Comparison of ENCODE assay signal across 8 cellular contexts in genomic region chr12:12812605-12813119, GRCh38. TPM values are rescaled to one million over a fixed set of nuclear protein-coding genes. Genes with fewer than 3 reads are reported as not detected.
DNase-seq lines count a peak whose midpoint lies in the region; ATAC-seq and TF ChIP-seq lines count a peak whose summit lies in the region.
"Had no signal": no experiment of that assay in that cellular context is flagged by ENCODE, and none has a peak within 500 bp of the region (broad histone marks: within the 10 kb centered on the region; RNA-seq: fewer than 3 reads in every experiment).

No MANE protein-coding gene starts in this region.

- DNase-seq in GM23338 (ENCODE audit: low spot score) (no peak), RWPE1 (ENCODE audit: low spot score) (no peak), epithelial cell of proximal tubule (ENCODE audit: low read depth) (no peak), sigmoid colon (no peak), SK-N-DZ (ENCODE audit: low spot score) (no peak)
- DNase-seq in activated effector memory CD4-positive, alpha-beta T cell treated with Interleukin-2 at 50 U/mL for 16 hours, result no peak
- DNase-seq in stimulated activated CD4-positive, alpha-beta T cell treated with anti-CD3 and anti-CD28 coated beads, Interleukin-2, amount 100 ng/mL, for 24 hours, result no peak

- H3K36me3 ChIP-seq in GM23338 (ENCODE audit: insufficient read depth), result peaks cover 6% of the 10 kb centered on the region; the same call in 1 of the 2 replicates
- H3K36me3 ChIP-seq in sigmoid colon, result peaks cover 0 to 9% (median 0%) of the 10 kb centered on the region in 4 donors

- H3K27ac Mint-ChIP-seq in GM23338, result no peak overlapping the region

- POLR2A ChIA-PET in RWPE1 (lab: Yijun Ruan, JAX; ENCODE audit: low non-redundant PET), result interaction anchor here (1.1 kb wide), 1 partner anchor 10 kb away, joined by 3 read pairs; no protein-coding TSS in a partner anchor

- H2AFZ ChIP-seq in GM23338, result peak overlapping the region; percentile 77

- H4K20me1 ChIP-seq in GM23338 (replicated peaks; ENCODE audit: insufficient read depth), result peaks cover 12% of the 10 kb centered on the region

- peak overlapping the region; percentile 45; the same call in 1 of the 2 replicates for H3K4me2 ChIP-seq in GM23338

- TF ChIP-seq POLR2A in sigmoid colon (IDR thresholded peaks at IDR 0.05), result no peak

- H3K9me3 Mint-ChIP-seq in GM23338, result no peaks in the 10 kb centered on the region

- peak in 1 of 2 experiments; percentile 3; a peak in 1 of 4 replicates for TF ChIP-seq CTCF in GM23338 (conservative IDR thresholded peaks at IDR 0.05; ENCODE audit: low read depth in 2 of 2)
- TF ChIP-seq CTCF in RWPE1 (conservative IDR thresholded peaks at IDR 0.05; ENCODE audit: low read depth), result no peak
- TF ChIP-seq CTCF in epithelial cell of proximal tubule (conservative IDR thresholded peaks at IDR 0.05; ENCODE audit: low read depth, low read length), result no peak
- no peak for TF ChIP-seq CTCF in sigmoid colon (IDR thresholded peaks at IDR 0.05)

- peaks cover 15% of the 10 kb centered on the region for H3K36me3 Mint-ChIP-seq in GM23338 (ENCODE audit: low read depth)

- H3K4me3 ChIP-seq in GM23338 (peak overlapping the region; percentile 91; the same call in 1 of the 2 replicates), epithelial cell of proximal tubule (ENCODE audit: low read depth, low read length) (peak overlapping the region; percentile 91), sigmoid colon (peak overlapping the region in 1 of 4 donors; percentile 79)

- H3K27ac ChIP-seq in GM23338 (ENCODE audit: low read depth) (no peak overlapping the region), RWPE1 (peak overlapping the region; percentile 62; the same call in 1 of the 2 replicates), sigmoid colon (peak overlapping the region; percentile 66 to 83 (median 80))

- peaks cover 45% of the 10 kb centered on the region for H3K79me2 ChIP-seq in GM23338 (replicated peaks; ENCODE audit: insufficient read depth)

- no peaks in the 10 kb centered on the region for H3F3A ChIP-seq in GM23338 (replicated peaks; ENCODE audit: low read depth)

- H3K27me3 Mint-ChIP-seq in GM23338 (ENCODE audit: insufficient read depth, low read depth, poor library complexity), result peaks cover 1% of the 10 kb centered on the region

- CTCF ChIA-PET in RWPE1 (lab: Yijun Ruan, JAX), result interaction anchor here (0.6 to 1.0 kb wide), 3 partner anchors 20 to 24 kb away, joined by 3 read pairs; no protein-coding TSS in a partner anchor

- no peak for TF ChIP-seq EP300 in sigmoid colon (IDR thresholded peaks at IDR 0.05)

- peak; percentile 38 for ATAC-seq in GM23338

- no peaks in the 10 kb centered on the region for H3K9me3 ChIP-seq in sigmoid colon
- H3K9me3 ChIP-seq: left lung had no signal

- no peaks in the 10 kb centered on the region for H3K9me2 ChIP-seq in GM23338 (ENCODE audit: insufficient read depth)

- H3K4me1 Mint-ChIP-seq in GM23338, result peaks cover 10% of the 10 kb centered on the region

- intact Hi-C loops in sigmoid colon (cut with DNase I), result loop anchor here (1.0 to 10.0 kb wide), 3 partner anchors 24 to 192 kb away; partner anchors contain the start of genes GPRC5A and HEBP1

- WGBS in sigmoid colon, 2 donors, result 61 to 71% methylated on average over 14 of the region's 14 CpGs

- H3K4me3 Mint-ChIP-seq in GM23338, result peak overlapping the region; percentile 96

- H3K4me1 ChIP-seq in GM23338 (ENCODE audit: insufficient read depth) (peaks cover 9% of the 10 kb centered on the region), sigmoid colon (peaks cover 0 to 39% (median 33%) of the 10 kb centered on the region in 4 donors)

- H3K27me3 ChIP-seq in GM23338 (ENCODE audit: insufficient read depth) (no peaks in the 10 kb centered on the region), sigmoid colon (no peaks in the 10 kb centered on the region)
- H3K27me3 ChIP-seq: left lung had no signal

TF ChIP-seq in GM23338, 12 proteins besides CTCF, POLR2A, EP300 and RAD21 (continues in another document):
- TF ChIP-seq ZNF331 (CRISPR knock-in tag; IDR thresholded peaks at IDR 0.05; ENCODE audit: low read depth) (no peak), CREB1 (CRISPR knock-in tag; IDR thresholded peaks at IDR 0.05; ENCODE audit: low read depth) (no peak), ZNF462 (CRISPR knock-in tag; IDR thresholded peaks at IDR 0.05) (no peak), ZNF114 (CRISPR knock-in tag; IDR thresholded peaks at IDR 0.05) (no peak), POLR2AphosphoS5 (IDR thresholded peaks at IDR 0.05; ENCODE audit: low read depth) (no peak)
- TF ChIP-seq, protein P1, sequence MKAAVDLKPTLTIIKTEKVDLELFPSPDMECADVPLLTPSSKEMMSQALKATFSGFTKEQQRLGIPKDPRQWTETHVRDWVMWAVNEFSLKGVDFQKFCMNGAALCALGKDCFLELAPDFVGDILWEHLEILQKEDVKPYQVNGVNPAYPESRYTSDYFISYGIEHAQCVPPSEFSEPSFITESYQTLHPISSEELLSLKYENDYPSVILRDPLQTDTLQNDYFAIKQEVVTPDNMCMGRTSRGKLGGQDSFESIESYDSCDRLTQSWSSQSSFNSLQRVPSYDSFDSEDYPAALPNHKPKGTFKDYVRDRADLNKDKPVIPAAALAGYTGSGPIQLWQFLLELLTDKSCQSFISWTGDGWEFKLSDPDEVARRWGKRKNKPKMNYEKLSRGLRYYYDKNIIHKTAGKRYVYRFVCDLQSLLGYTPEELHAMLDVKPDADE (IDR thresholded peaks at IDR 0.05), result no peak

RNA-seq across cellular contexts. Expression of gene DDX47, which starts 0.5 kb away (rescaled TPM):
- total RNA-seq in GM23338 (2014; rRNA removed; shearing (Covaris generic)), result 90.8 and 98.0 TPM in 2 replicates
- polyA plus RNA-seq in GM23338 (2016; fragmentation: Nextera tagmentation; extraction: Ambion mirVana), result 41.6 and 54.0 TPM in 2 replicates
- 106 and 110 TPM in 2 replicates for total RNA-seq in epithelial cell of proximal tubule
- total RNA-seq in sigmoid colon, result 10 to 100 TPM; 42.9 to 56.9 (median 49.7) TPM
- 10 to 100 TPM; 22.8 to 33.3 (median 26.1) TPM for polyA plus RNA-seq in sigmoid colon
- polyA plus RNA-seq in SK-N-DZ (2014; cell fraction: cytosol; rRNA removed), result 105 and 130 TPM in 2 replicates
- polyA plus RNA-seq in SK-N-DZ (2014; cell fraction: nucleus; rRNA removed), result 135 and 141 TPM in 2 replicates

RNA-seq across cellular contexts. Expression of gene APOLD1, which starts 27.2 kb away (rescaled TPM):
- total RNA-seq in GM23338 (2014; rRNA removed; shearing (Covaris generic)), result 0.43 and 0.94 TPM in 2 replicates
- polyA plus RNA-seq in GM23338 (2016; fragmentation: Nextera tagmentation; extraction: Ambion mirVana) (1.8 TPM in 2 replicates), sigmoid colon (1 to 10 TPM in 2 of 3 donors, under 1 TPM in 1; 0.46 to 8.0 (median 6.0) TPM)
- total RNA-seq in epithelial cell of proximal tubule (1.5 and 3.1 TPM in 2 replicates), sigmoid colon (10 to 100 TPM; 13.9 to 24.8 (median 19.9) TPM)
- 1.6 and 1.7 TPM in 2 replicates for polyA plus RNA-seq in SK-N-DZ (2014; cell fraction: cytosol; rRNA removed)
- polyA plus RNA-seq in SK-N-DZ (2014; cell fraction: nucleus; rRNA removed), result 1.2 and 3.0 TPM in 2 replicates
